Comparison of ENCODE assay signal across 18 cellular contexts in genomic region chr7:25578991-25579687, GRCh38.
DNase-seq lines count a peak whose midpoint lies in the region; FAIRE-seq and TF ChIP-seq lines count a peak whose summit lies in the region.
"Had no signal": no experiment of that assay in that cellular context is flagged by ENCODE, and none has a peak within 500 bp of the region (broad histone marks: within the 10 kb centered on the region; RNA-seq: fewer than 3 reads in every experiment).

No MANE protein-coding gene starts in this region.

- H3K36me3 Mint-ChIP-seq in osteocyte (ENCODE audit: unreplicated experiment), result no peaks in the 10 kb centered on the region

- H3K4me1 ChIP-seq in MM.1S (ENCODE audit: low read length) (peaks cover 12% of the 10 kb centered on the region; the same call in 1 of the 2 replicates), esophagus muscularis mucosa (peaks cover 0 to 4% (median 0%) of the 10 kb centered on the region in 4 donors)

- no peak overlapping the region for H3K9ac ChIP-seq in MM.1S (ENCODE audit: low read length)

- peaks cover 18% of the 10 kb centered on the region for H3K4me1 Mint-ChIP-seq in osteocyte (ENCODE audit: unreplicated experiment)

- no peaks in the 10 kb centered on the region for H3K9me3 Mint-ChIP-seq in osteocyte (ENCODE audit: unreplicated experiment)

- no peaks in the 10 kb centered on the region for H3K79me2 ChIP-seq in MM.1S (ENCODE audit: low read length)

- H2AFZ ChIP-seq in MM.1S (ENCODE audit: low read length), result no peak overlapping the region

- H3K9me2 ChIP-seq in MM.1S (replicated peaks; ENCODE audit: insufficient read depth, low read length), result no peaks in the 10 kb centered on the region

- no peak for TF ChIP-seq POLR2A in esophagus muscularis mucosa (IDR thresholded peaks at IDR 0.05; ENCODE audit: low read depth)

- peak overlapping the region; percentile 1 for H3K27ac Mint-ChIP-seq in osteocyte (ENCODE audit: unreplicated experiment)
- H3K27ac Mint-ChIP-seq: HFFc6 had no signal

- H4K20me1 ChIP-seq in MM.1S (ENCODE audit: insufficient read depth, low read length), result no peaks in the 10 kb centered on the region

- no peaks in the 10 kb centered on the region for H3K27me3 ChIP-seq in MM.1S (replicated peaks; ENCODE audit: insufficient read depth, low read length)
- H3K27me3 ChIP-seq in WERI-Rb-1 (ENCODE audit: insufficient read depth, low read depth, severe bottlenecking), result no peaks in the 10 kb centered on the region
- no peaks in the 10 kb centered on the region for H3K27me3 ChIP-seq in esophagus muscularis mucosa

- WGBS in esophagus muscularis mucosa, result 53% methylated on average over 2 of the region's 2 CpGs

- intact Hi-C loops in esophagus muscularis mucosa (cut with DNase I), result no loop called here

- H3K4me2 ChIP-seq in MM.1S (ENCODE audit: low read depth, low read length), result peak overlapping the region; percentile 31

- no peaks in the 10 kb centered on the region for H3K9me3 ChIP-seq in MM.1S (replicated peaks; ENCODE audit: insufficient read depth, low read length)
- H3K9me3 ChIP-seq in WERI-Rb-1 (ENCODE audit: severe bottlenecking), result no peaks in the 10 kb centered on the region
- no peaks in the 10 kb centered on the region for H3K9me3 ChIP-seq in esophagus muscularis mucosa

- no peak for TF ChIP-seq CTCF in MM.1S (IDR thresholded peaks at IDR 0.05; ENCODE audit: low read length)
- no peak for TF ChIP-seq CTCF in WERI-Rb-1 (IDR thresholded peaks at IDR 0.05; ENCODE audit: low read depth, low read length)
- no peak for TF ChIP-seq CTCF in esophagus muscularis mucosa (IDR thresholded peaks at IDR 0.05)
- TF ChIP-seq CTCF in osteocyte (IDR thresholded peaks at IDR 0.05), result no peak

- no peak overlapping the region for H3K4me3 Mint-ChIP-seq in osteocyte (ENCODE audit: unreplicated experiment)
- H3K4me3 Mint-ChIP-seq: HFFc6 had no signal

- no peak for FAIRE-seq in urothelium cell line (lab: Jason Lieb, UNC)

- H3K4me3 ChIP-seq in MM.1S (ENCODE audit: low read length), result no peak overlapping the region
- H3K4me3 ChIP-seq in WERI-Rb-1 (ENCODE audit: low read depth, low read length), result peak overlapping the region; percentile 24
- no peak overlapping the region for H3K4me3 ChIP-seq in esophagus muscularis mucosa
- H3K4me3 ChIP-seq: SK-N-MC had no signal

- H3F3A ChIP-seq in MM.1S (ENCODE audit: insufficient read depth, low read length), result peaks cover 8% of the 10 kb centered on the region; the same call in 1 of the 2 replicates

- H3K27ac ChIP-seq in MM.1S (ENCODE audit: low read length), result no peak overlapping the region
- H3K27ac ChIP-seq in WERI-Rb-1, result peak overlapping the region; percentile 15
- no peak overlapping the region for H3K27ac ChIP-seq in esophagus muscularis mucosa (replicated peaks in 1 of 4)
- H3K27ac ChIP-seq: SK-N-MC had no signal

- peak; percentile 75 for DNase-seq in MM.1S
- DNase-seq in WERI-Rb-1, result no peak
- peak; percentile 64 for DNase-seq in esophagus muscularis mucosa (ENCODE audit: extremely low spot score)
- DNase-seq in osteocyte (ENCODE audit: extremely low spot score, unreplicated experiment), result no peak
- no peak for DNase-seq in ecto neural progenitor cell (ENCODE audit: low spot score)
- no peak for DNase-seq in amygdala (lab: John Stamatoyannopoulos, UW)
- DNase-seq in urothelium cell line (ENCODE audit: low spot score), result no peak
- no peak for DNase-seq in NCI-H1048 (lab: John Stamatoyannopoulos, UW)
- DNase-seq: AML-193, COR-L47, EL, HFFc6, KG1, NCI-H1092 treated with DMSO at 0.1 percent for 48 hours, NCI-H1694 treated with DMSO at 0.1 percent for 48 hours, NCI-H2107, NCI-H446 had no signal

- no peaks in the 10 kb centered on the region for H3K36me3 ChIP-seq in MM.1S (replicated peaks; ENCODE audit: insufficient read depth, low read length)
- no peaks in the 10 kb centered on the region for H3K36me3 ChIP-seq in WERI-Rb-1
- H3K36me3 ChIP-seq in esophagus muscularis mucosa, result no peaks in the 10 kb centered on the region

- H3K27me3 Mint-ChIP-seq in osteocyte (ENCODE audit: unreplicated experiment), result no peaks in the 10 kb centered on the region

- TF ChIP-seq EP300 in esophagus muscularis mucosa (IDR thresholded peaks at IDR 0.05), result no peak

Comparison
In these comparisons a context has a peak if more than half of its experiments do, and no peak if none do; other contexts are left out.
1. DNase-seq: peak in MM.1S (single experiment) and esophagus muscularis mucosa (single experiment); none in WERI-Rb-1 (single experiment), osteocyte (single experiment), ecto neural progenitor cell (single experiment), amygdala (0 of 56), urothelium cell line (single experiment) and NCI-H1048 (single experiment).